Comparison of ENCODE assay signal across 13 cellular contexts in the genomic region with DNA sequence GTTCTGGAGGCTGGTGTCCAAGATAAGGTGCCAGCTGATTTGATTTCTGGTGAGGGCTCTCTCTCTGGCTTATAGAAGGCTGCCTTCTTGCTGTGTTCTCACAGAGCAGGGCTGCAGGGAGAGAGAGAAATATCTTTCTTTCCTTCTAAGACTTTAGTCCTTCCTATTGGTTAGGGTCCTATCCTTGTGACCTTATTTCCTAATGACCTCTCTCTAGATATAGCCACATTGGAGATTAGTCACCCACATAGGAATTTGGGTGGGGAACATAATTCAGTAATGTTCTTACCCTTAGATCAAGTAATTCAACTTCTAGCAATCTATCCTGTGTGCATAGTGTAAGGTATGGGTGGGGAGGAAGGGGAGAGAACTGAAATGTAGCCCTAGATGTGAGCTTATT.
"Had no signal": no experiment of that assay in that cellular context is flagged by ENCODE, and none has a peak within 500 bp of the region (broad histone marks: within the 10 kb centered on the region; RNA-seq: fewer than 3 reads in every experiment).

No MANE protein-coding gene starts in this region.

- ATAC-seq: activated CD4-positive, CD25-positive, alpha-beta regulatory T cell treated with anti-CD3 and anti-CD28 coated beads, Interleukin-2, amount 50 U/mL, for 24 hours; activated CD8-positive, alpha-beta memory T cell treated with anti-CD3 and anti-CD28 coated beads, Interleukin-2, amount 10 ng/mL, durations not matched to agents 7 days and 5 days; activated T-cell treated with anti-CD3 and anti-CD28 coated beads, Interleukin-2, amount 50 U/mL, for 4 hours; gastroesophageal sphincter; left ventricle myocardium superior had no signal

- H3K4me1 Mint-ChIP-seq: activated CD8-positive, alpha-beta memory T cell treated with anti-CD3 and anti-CD28 coated beads, Interleukin-2, amount 10 ng/mL, durations not matched to agents 7 days and 5 days; activated naive CD8-positive, alpha-beta T cell treated with anti-CD3 and anti-CD28 coated beads, Interleukin-2, amount 10 ng/mL, durations not matched to agents 7 days and 5 days had no signal

- H3K4me3 Mint-ChIP-seq: activated CD8-positive, alpha-beta memory T cell treated with anti-CD3 and anti-CD28 coated beads, Interleukin-2, amount 10 ng/mL, durations not matched to agents 7 days and 5 days; activated naive CD8-positive, alpha-beta T cell treated with anti-CD3 and anti-CD28 coated beads, Interleukin-2, amount 10 ng/mL, durations not matched to agents 7 days and 5 days; activated T-cell treated with anti-CD3 and anti-CD28 coated beads, Interleukin-2, amount 50 U/mL, for 4 hours had no signal

- H3K4me3 ChIP-seq: breast epithelium, gastroesophageal sphincter, thyroid gland, vagina had no signal

- DNase-seq: activated CD4-positive, alpha-beta T cell treated with anti-CD3 and anti-CD28 coated beads, Interleukin-2, amount 50 U/mL, for 48 hours; activated CD8-positive, alpha-beta memory T cell treated with anti-CD3 and anti-CD28 coated beads, Interleukin-2, amount 10 ng/mL, durations not matched to agents 7 days and 5 days; activated gamma-delta T cell treated with Interleukin-2 at 50 U/mL for 16 hours; activated naive CD8-positive, alpha-beta T cell treated with anti-CD3 and anti-CD28 coated beads, Interleukin-2, amount 10 ng/mL, durations not matched to agents 7 days and 5 days; activated T-cell treated with anti-CD3 and anti-CD28 coated beads, Interleukin-2, amount 50 U/mL, for 4 hours; aorta; left ventricle myocardium superior; small intestine; thyroid gland had no signal

- H3K9me3 Mint-ChIP-seq: activated naive CD8-positive, alpha-beta T cell treated with anti-CD3 and anti-CD28 coated beads, Interleukin-2, amount 10 ng/mL, durations not matched to agents 7 days and 5 days; activated T-cell treated with anti-CD3 and anti-CD28 coated beads, Interleukin-2, amount 50 U/mL, for 4 hours had no signal

- H3K36me3 Mint-ChIP-seq: activated CD8-positive, alpha-beta memory T cell treated with anti-CD3 and anti-CD28 coated beads, Interleukin-2, amount 10 ng/mL, durations not matched to agents 7 days and 5 days; activated naive CD8-positive, alpha-beta T cell treated with anti-CD3 and anti-CD28 coated beads, Interleukin-2, amount 10 ng/mL, durations not matched to agents 7 days and 5 days had no signal

- H3K27ac Mint-ChIP-seq: activated CD8-positive, alpha-beta memory T cell treated with anti-CD3 and anti-CD28 coated beads, Interleukin-2, amount 10 ng/mL, durations not matched to agents 7 days and 5 days; activated naive CD8-positive, alpha-beta T cell treated with anti-CD3 and anti-CD28 coated beads, Interleukin-2, amount 10 ng/mL, durations not matched to agents 7 days and 5 days had no signal
